Comparison of ENCODE assay signal across 17 cellular contexts in the genomic region with DNA sequence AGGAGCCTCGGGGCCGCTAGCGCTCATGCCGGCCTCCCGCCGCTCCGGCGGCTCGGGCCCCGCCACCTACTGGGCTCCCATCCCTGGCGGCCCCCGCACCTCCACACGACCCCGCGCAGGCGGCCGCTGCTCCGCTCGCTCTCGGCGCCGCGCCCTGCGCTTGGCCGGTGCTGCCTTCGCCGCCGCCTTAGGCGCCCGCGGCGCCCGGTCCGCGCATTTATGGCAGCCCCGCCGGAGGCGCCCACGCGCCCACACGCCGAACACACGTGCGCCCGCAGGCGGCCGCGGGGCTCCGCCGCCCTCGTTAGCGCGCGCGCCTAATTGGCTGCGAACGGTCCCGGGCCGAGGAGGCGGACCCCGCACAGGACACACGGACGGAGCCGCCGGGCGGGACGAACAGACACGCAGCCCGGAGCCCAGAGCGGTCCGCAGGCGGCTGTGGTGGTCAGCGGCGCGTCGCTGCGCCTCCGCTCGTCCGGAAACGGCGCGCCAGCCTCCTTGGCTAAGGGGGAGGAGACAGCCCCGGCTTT. TPM values are rescaled to one million over a fixed set of nuclear protein-coding genes. Genes with fewer than 3 reads are reported as not detected.
DNase-seq lines count a peak whose midpoint lies in the region; ATAC-seq and TF ChIP-seq lines count a peak whose summit lies in the region.
"Had no signal": no experiment of that assay in that cellular context is flagged by ENCODE, and none has a peak within 500 bp of the region (broad histone marks: within the 10 kb centered on the region; RNA-seq: fewer than 3 reads in every experiment).

Gene NKX1-1, minus strand, starts transcription at position 27 of the 530 bp plus-strand sequence. Its CDS starts 0 bp downstream, at position 27.

- H3K27ac Mint-ChIP-seq in activated naive CD4-positive, alpha-beta T cell treated with anti-CD3 and anti-CD28 coated beads for 36 hours = peak within 1 kb of the TSS; percentile 46
- no peak within 1 kb of the TSS for H3K27ac Mint-ChIP-seq in endodermal cell
- H3K27ac Mint-ChIP-seq in stimulated activated naive CD8-positive, alpha-beta T cell treated with anti-CD3 and anti-CD28 coated beads, Interleukin-15, amount 100 ng/mL, for 72 hours = peak within 1 kb of the TSS in 1 of 2 donors; percentile 87
- H3K27ac Mint-ChIP-seq: activated B cell treated with CpG ODN at 0.5 μM for 24 hours had no signal

- ATAC-seq in HG02884 (IDR thresholded peaks at IDR 0.05; ENCODE audit: unreplicated experiment) = no peak
- no peak for ATAC-seq in stimulated activated naive CD8-positive, alpha-beta T cell treated with anti-CD3 and anti-CD28 coated beads, Interleukin-15, amount 100 ng/mL, for 72 hours

- H3K4me3 Mint-ChIP-seq in activated naive CD4-positive, alpha-beta T cell treated with anti-CD3 and anti-CD28 coated beads for 36 hours = no peak within 1 kb of the TSS
- H3K4me3 Mint-ChIP-seq in endodermal cell = peak within 1 kb of the TSS; percentile 24
- no peak within 1 kb of the TSS for H3K4me3 Mint-ChIP-seq in stimulated activated naive CD8-positive, alpha-beta T cell treated with anti-CD3 and anti-CD28 coated beads, Interleukin-15, amount 100 ng/mL, for 72 hours
- H3K4me3 Mint-ChIP-seq: activated B cell treated with CpG ODN at 0.5 μM for 24 hours had no signal

- H3K9me3 ChIP-seq in NT2/D1 (ENCODE audit: insufficient read depth, low read length) = no peaks in the 10 kb centered on the region
- H3K9me3 ChIP-seq in endodermal cell (ENCODE audit: control insufficient read depth, low read length) = no peaks in the 10 kb centered on the region
- no peaks in the 10 kb centered on the region for H3K9me3 ChIP-seq in stomach
- no peaks in the 10 kb centered on the region for H3K9me3 ChIP-seq in sigmoid colon

- H3K27me3 Mint-ChIP-seq in activated naive CD4-positive, alpha-beta T cell treated with anti-CD3 and anti-CD28 coated beads for 36 hours (ENCODE audit: low read depth) = peaks cover 52% of the 10 kb centered on the region
- H3K27me3 Mint-ChIP-seq in endodermal cell (ENCODE audit: insufficient read depth) = peaks cover 89% of the 10 kb centered on the region
- H3K27me3 Mint-ChIP-seq in stimulated activated naive CD8-positive, alpha-beta T cell treated with anti-CD3 and anti-CD28 coated beads, Interleukin-15, amount 100 ng/mL, for 72 hours = peaks cover 87% of the 10 kb centered on the region

- WGBS in endodermal cell (ENCODE audit: insufficient coverage in 1 of 2, insufficient read length in 1 of 2), 2 experiments = 2 to 6% methylated on average over 35 to 84 of the region's 84 CpGs
- 4 to 13% (median 7%) methylated on average over 19 to 80 of the region's 84 CpGs for WGBS in stomach, 5 donors
- 8 to 12% methylated on average over 84 of the region's 84 CpGs for WGBS in sigmoid colon, 2 donors

- H3K4me3 ChIP-seq in NT2/D1 (ENCODE audit: insufficient read length, low read depth) = peak within 1 kb of the TSS; percentile 18
- H3K4me3 ChIP-seq in endodermal cell (ENCODE audit: low read length) = no peak within 1 kb of the TSS
- H3K4me3 ChIP-seq in stomach = no peak within 1 kb of the TSS
- no peak within 1 kb of the TSS for H3K4me3 ChIP-seq in sigmoid colon

- H3K36me3 ChIP-seq in NT2/D1 (ENCODE audit: insufficient read depth, insufficient read length, low read length) = no peaks in the 10 kb centered on the region
- no peaks in the 10 kb centered on the region for H3K36me3 ChIP-seq in endodermal cell (ENCODE audit: control insufficient read depth, insufficient read depth, low read length)
- H3K36me3 ChIP-seq in stomach = no peaks in the 10 kb centered on the region
- no peaks in the 10 kb centered on the region for H3K36me3 ChIP-seq in sigmoid colon

- no peaks in the 10 kb centered on the region for H3K36me3 Mint-ChIP-seq in activated naive CD4-positive, alpha-beta T cell treated with anti-CD3 and anti-CD28 coated beads for 36 hours (ENCODE audit: low read depth)
- H3K36me3 Mint-ChIP-seq in endodermal cell (ENCODE audit: low read depth) = no peaks in the 10 kb centered on the region

- intact Hi-C loops in activated naive CD4-positive, alpha-beta T cell treated with anti-CD3 and anti-CD28 coated beads for 36 hours (cut with micrococcal nuclease) = loop anchor here (10.0 kb wide), 1 partner anchor 108 kb away; no protein-coding TSS in a partner anchor
- intact Hi-C loops in stomach (cut with DNase I; ENCODE audit: low total_unique reads) (no loop called here), sigmoid colon (cut with DNase I) (no loop called here)

- no peak for DNase-seq in activated naive CD4-positive, alpha-beta T cell treated with anti-CD3 and anti-CD28 coated beads for 36 hours
- no peak for DNase-seq in activated naive CD4-positive, alpha-beta T cell treated with anti-CD3 and anti-CD28 coated beads, Interleukin-2, amount 50 U/mL, for 16 hours
- no peak for DNase-seq in NT2/D1 (ENCODE audit: low read depth, low spot score)
- peak; percentile 66 for DNase-seq in endodermal cell
- DNase-seq in stomach = peak; percentile 7
- no peak for DNase-seq in sigmoid colon
- no peak for DNase-seq in stimulated activated naive CD8-positive, alpha-beta T cell treated with anti-CD3 and anti-CD28 coated beads, Interleukin-15, amount 100 ng/mL, for 72 hours
- DNase-seq: activated B cell treated with CpG ODN at 0.5 μM for 24 hours; activated effector memory CD4-positive, alpha-beta T cell treated with Interleukin-2 at 50 U/mL for 16 hours; DND-41; midbrain; NCI-H187 treated with DMSO at 0.1 percent for 48 hours; NCI-H526 treated with DMSO at 0.1 percent for 48 hours had no signal

- TF ChIP-seq CTCF in endodermal cell (conservative IDR thresholded peaks at IDR 0.05) (no peak), stomach (IDR thresholded peaks at IDR 0.05) (no peak), sigmoid colon (IDR thresholded peaks at IDR 0.05) (no peak)

- H3K9ac ChIP-seq in NT2/D1 (ENCODE audit: insufficient read length, low read depth) = peak within 1 kb of the TSS; percentile 32
- H3K9ac ChIP-seq in endodermal cell (ENCODE audit: extremely low read depth, low read length, poor library complexity, severe bottlenecking) = no peak within 1 kb of the TSS

- peaks cover 9% of the 10 kb centered on the region for H3K4me1 Mint-ChIP-seq in activated naive CD4-positive, alpha-beta T cell treated with anti-CD3 and anti-CD28 coated beads for 36 hours (ENCODE audit: low read depth)
- H3K4me1 Mint-ChIP-seq in endodermal cell = no peaks in the 10 kb centered on the region
- peaks cover 34% of the 10 kb centered on the region for H3K4me1 Mint-ChIP-seq in stimulated activated naive CD8-positive, alpha-beta T cell treated with anti-CD3 and anti-CD28 coated beads, Interleukin-15, amount 100 ng/mL, for 72 hours

- H3K4me1 ChIP-seq in NT2/D1 (ENCODE audit: insufficient read depth, insufficient read length) (peaks cover 22% of the 10 kb centered on the region), endodermal cell (ENCODE audit: control insufficient read depth, insufficient read depth, low read length) (no peaks in the 10 kb centered on the region), stomach (peaks cover 17 to 67% (median 41%) of the 10 kb centered on the region in 4 donors), sigmoid colon (peaks cover 0 to 57% (median 40%) of the 10 kb centered on the region in 4 donors)

- H3K27ac ChIP-seq in endodermal cell (ENCODE audit: low read depth, low read length) = no peak within 1 kb of the TSS
- H3K27ac ChIP-seq in stomach = no peak within 1 kb of the TSS
- no peak within 1 kb of the TSS for H3K27ac ChIP-seq in sigmoid colon

- no peak for TF ChIP-seq EP300 in stomach (IDR thresholded peaks at IDR 0.05)
- TF ChIP-seq EP300 in sigmoid colon (IDR thresholded peaks at IDR 0.05) = no peak

- H3K27me3 ChIP-seq in NT2/D1 (ENCODE audit: insufficient read depth, insufficient read length) (peaks cover 100% of the 10 kb centered on the region), endodermal cell (ENCODE audit: control insufficient read depth, insufficient read depth, low read length, poor library complexity, severe bottlenecking) (peaks cover 100% of the 10 kb centered on the region), stomach (peaks cover 73 to 100% (median 100%) of the 10 kb centered on the region in 3 donors), sigmoid colon (peaks cover 78 to 98% (median 88%) of the 10 kb centered on the region in 3 donors)

- CTCF ChIA-PET in activated naive CD4-positive, alpha-beta T cell treated with anti-CD3 and anti-CD28 coated beads for 36 hours (lab: Charles Lee) = no interaction called here

- no peaks in the 10 kb centered on the region for H3K9me3 Mint-ChIP-seq in activated naive CD4-positive, alpha-beta T cell treated with anti-CD3 and anti-CD28 coated beads for 36 hours
- peaks cover 11% of the 10 kb centered on the region for H3K9me3 Mint-ChIP-seq in endodermal cell
- H3K9me3 Mint-ChIP-seq in stimulated activated naive CD8-positive, alpha-beta T cell treated with anti-CD3 and anti-CD28 coated beads, Interleukin-15, amount 100 ng/mL, for 72 hours = no peaks in the 10 kb centered on the region
- H3K9me3 Mint-ChIP-seq: activated B cell treated with CpG ODN at 0.5 μM for 24 hours had no signal

- no peak for TF ChIP-seq POLR2A in stomach (IDR thresholded peaks at IDR 0.05)
- no peak for TF ChIP-seq POLR2A in sigmoid colon (IDR thresholded peaks at IDR 0.05)

RNA-seq across cellular contexts. Expression of gene NKX1-1, which starts in this region (rescaled TPM):
- not detected for total RNA-seq in activated naive CD4-positive, alpha-beta T cell treated with anti-CD3 and anti-CD28 coated beads for 36 hours
- not detected for total RNA-seq in endodermal cell
- 0.18 TPM for polyA plus RNA-seq in endodermal cell (2013, experiment 1 of 2)
- polyA plus RNA-seq in endodermal cell (2013, experiment 2 of 2) = not detected
- total RNA-seq in stomach = not detected
- polyA plus RNA-seq in stomach = not detected
- not detected for total RNA-seq in sigmoid colon
- polyA plus RNA-seq in sigmoid colon = not detected
- total RNA-seq: activated B cell treated with CpG ODN at 0.5 μM for 24 hours, bronchial epithelial cell, frontal cortex, omental fat pad had no signal

Comparison
In these comparisons a context has a peak if more than half of its experiments do, and no peak if none do; other contexts are left out.
1. Peak in DNase-seq in endodermal cell; RNA of the gene not detected or under 1 TPM.
2. Peak in DNase-seq in stomach; RNA of the gene not detected or under 1 TPM.